8 cellular contexts compared by ENCODE assay signal in the genomic region with DNA sequence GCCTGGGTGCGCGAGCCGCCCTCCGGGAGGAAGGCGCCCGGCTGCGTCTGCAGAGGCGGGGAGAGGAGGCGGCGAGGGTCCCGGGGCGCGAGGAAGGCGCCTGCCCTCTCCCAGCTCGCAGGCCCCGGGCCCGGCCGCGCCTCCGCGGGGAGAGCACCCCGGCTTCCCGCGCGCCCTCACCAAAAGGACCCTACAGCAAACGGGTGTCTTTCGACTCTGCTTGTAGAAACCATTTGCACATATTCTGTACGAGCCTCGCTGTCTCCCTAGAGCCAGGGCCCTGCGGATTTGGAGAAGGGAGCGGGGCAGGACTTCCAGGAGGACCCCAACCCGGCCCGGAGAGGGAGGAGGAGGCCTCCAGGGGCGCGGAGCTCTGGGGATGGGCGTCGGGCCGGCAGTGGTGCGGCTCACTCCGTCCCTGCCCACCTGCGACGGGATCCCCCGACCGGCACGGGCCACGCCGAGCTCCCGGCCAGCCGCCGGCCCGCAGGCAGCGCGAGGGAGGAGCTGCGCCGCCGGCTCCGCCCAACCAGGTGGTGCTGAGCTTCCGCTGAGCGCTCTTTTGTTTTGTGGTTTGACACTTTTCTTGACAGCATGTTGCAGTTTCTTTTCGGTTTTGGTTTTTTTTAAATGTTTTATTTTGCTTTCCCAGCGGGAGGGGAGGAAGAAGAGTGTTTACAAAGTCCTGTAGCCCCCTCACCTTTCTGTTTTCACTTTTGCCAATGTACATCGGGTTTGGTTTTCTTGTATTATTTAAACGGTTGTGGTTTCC.
DNase-seq lines count a peak whose midpoint lies in the region; ATAC-seq, FAIRE-seq and TF ChIP-seq lines count a peak whose summit lies in the region.

No MANE protein-coding gene starts in this region.

- peak; percentile 53 for DNase-seq in GM12892 (ENCODE audit: insufficient read length)
- DNase-seq in HFFc6: no peak
- DNase-seq in NCI-H524 treated with DMSO at 0.1 percent for 48 hours (lab: John Stamatoyannopoulos, UW): peak; percentile 30
- peak; percentile 19 to 32 (median 25) for DNase-seq in activated naive CD4-positive, alpha-beta T cell (lab: John Stamatoyannopoulos, UW)
- peak; percentile 76 for DNase-seq in iPS-NIHi7 (ENCODE audit: extremely low spot score)
- peak in 2 of 3 donors; percentile 5 to 24 for DNase-seq in stimulated activated CD4-positive, alpha-beta T cell treated with anti-CD3 and anti-CD28 coated beads, TNF-alpha, amount 100 ng/mL, for 1 hour (ENCODE audit: low read depth in 3 of 3, low spot score in 1 of 3)
- DNase-seq in anterior cingulate cortex (lab: John Stamatoyannopoulos, UW): no peak

- TF ChIP-seq CTCF in HFFc6 (IDR thresholded peaks at IDR 0.05): no peak

- TF ChIP-seq POLR2A in GM12892 (IDR thresholded peaks at IDR 0.05; ENCODE audit: low read depth, low read length): no peak

- peak; percentile 61 for FAIRE-seq in GM12892 (lab: Jason Lieb, UNC)

- peak overlapping the region; percentile 72 for H3K4me3 Mint-ChIP-seq in HFFc6

- H3K27me3 Mint-ChIP-seq in HFFc6 (ENCODE audit: insufficient read depth): peaks cover 2% of the 10 kb centered on the region

- H3K36me3 Mint-ChIP-seq in HFFc6 (ENCODE audit: low read depth): 0 out of 2 replicates have a peak, but pooled peaks cover 4% of the 10 kb centered on the region

- no peak for ATAC-seq in HG03378 (IDR thresholded peaks at IDR 0.05; ENCODE audit: unreplicated experiment)

- no peaks in the 10 kb centered on the region for H3K9me3 Mint-ChIP-seq in HFFc6

- no peak overlapping the region for H3K27ac Mint-ChIP-seq in HFFc6

- peaks cover 6% of the 10 kb centered on the region for H3K4me1 Mint-ChIP-seq in HFFc6 (ENCODE audit: low read depth)

Comparison
In these comparisons a context has a peak if more than half of its experiments do, and no peak if none do; other contexts are left out.
1. DNase-seq: peak in GM12892 (single experiment), NCI-H524 treated with DMSO at 0.1 percent for 48 hours (single experiment), activated naive CD4-positive, alpha-beta T cell (4 of 4), iPS-NIHi7 (single experiment) and stimulated activated CD4-positive, alpha-beta T cell treated with anti-CD3 and anti-CD28 coated beads, TNF-alpha, amount 100 ng/mL, for 1 hour (2 of 3); none in HFFc6 (single experiment) and anterior cingulate cortex (0 of 58).